ENCODE assay signal across 9 cellular contexts in the genomic region with DNA sequence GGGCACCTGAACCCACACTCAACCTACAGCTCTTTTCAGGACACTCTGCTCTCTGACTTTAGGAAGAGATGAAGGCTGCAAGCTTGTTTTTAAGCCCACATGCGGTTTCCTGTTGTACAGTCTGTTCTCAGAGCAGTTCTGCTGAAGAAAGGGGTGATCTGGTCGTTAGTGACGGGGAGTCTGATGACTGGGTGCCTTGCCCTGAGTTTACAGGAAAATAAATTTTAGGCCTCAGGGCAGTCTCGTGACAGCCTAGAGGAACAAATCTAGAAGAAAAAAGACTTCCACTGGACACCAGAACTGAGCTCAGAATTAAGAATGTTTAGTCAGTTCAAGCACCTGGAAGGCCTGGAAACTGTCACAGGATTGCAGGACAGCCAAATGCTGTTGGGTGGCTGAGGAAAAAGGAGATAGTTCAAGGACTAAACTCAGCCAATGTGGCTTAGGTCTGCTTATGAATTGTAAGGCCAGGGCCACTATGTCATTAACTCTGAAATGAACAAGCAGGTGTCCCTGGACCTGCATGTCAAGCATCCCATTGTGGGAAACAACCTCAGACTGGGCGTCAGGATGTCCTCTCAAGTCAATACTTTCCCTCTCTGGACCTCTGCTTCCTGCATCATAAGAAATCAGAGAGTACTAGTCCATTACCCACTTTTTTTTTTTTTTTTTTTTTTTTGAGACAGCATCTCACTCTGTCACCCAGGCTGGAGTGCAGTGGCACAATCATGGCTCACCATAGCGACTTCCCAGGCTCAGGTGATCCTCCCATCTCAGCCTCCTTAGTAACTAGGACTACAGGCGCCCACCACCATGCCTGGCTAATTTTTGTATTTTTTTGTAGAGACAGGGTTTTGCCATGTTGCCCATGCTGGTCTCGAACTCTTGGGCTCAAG. TPM values are rescaled to one million over a fixed set of nuclear protein-coding genes. Genes with fewer than 3 reads are reported as not detected.
DNase-seq lines count a peak whose midpoint lies in the region; ATAC-seq and TF ChIP-seq lines count a peak whose summit lies in the region.
"Had no signal": no experiment of that assay in that cellular context is flagged by ENCODE, and none has a peak within 500 bp of the region (broad histone marks: within the 10 kb centered on the region; RNA-seq: fewer than 3 reads in every experiment).

No MANE protein-coding gene starts in this region.

- peak; percentile 44 for DNase-seq in GM12865 (ENCODE audit: low read depth)
- peak; percentile 91 for DNase-seq in activated CD4-positive, alpha-beta T cell treated with anti-CD3 and anti-CD28 coated beads, Interleukin-2, amount 10 ng/mL, durations not matched to agents 24 days and 14 days
- DNase-seq in stimulated activated CD4-positive, alpha-beta T cell treated with anti-CD3 and anti-CD28 coated beads, Interleukin-15, amount 100 ng/mL, for 48 hours (ENCODE audit: low read depth in 2 of 2): peak; percentile 45 to 46

- peak overlapping the region; percentile 56 for H3K4me3 Mint-ChIP-seq in activated CD4-positive, alpha-beta T cell treated with anti-CD3 and anti-CD28 coated beads, Interleukin-2, amount 10 ng/mL, durations not matched to agents 24 days and 14 days
- H3K4me3 Mint-ChIP-seq in dendritic cell treated with granulocyte-macrophage colony-stimulating factor and Interleukin-4, amounts not matched to agents 40 ng/mL and 50 ng/mL, for 4 days: no peak overlapping the region

- TF ChIP-seq CTCF in GM12865 (IDR thresholded peaks at IDR 0.05; ENCODE audit: insufficient read depth, low read depth, low read length, missing control alignments): no peak

- H3K4me1 Mint-ChIP-seq in activated CD4-positive, alpha-beta T cell treated with anti-CD3 and anti-CD28 coated beads, Interleukin-2, amount 10 ng/mL, durations not matched to agents 24 days and 14 days: peaks cover 65% of the 10 kb centered on the region
- peaks cover 57% of the 10 kb centered on the region for H3K4me1 Mint-ChIP-seq in dendritic cell treated with granulocyte-macrophage colony-stimulating factor and Interleukin-4, amounts not matched to agents 40 ng/mL and 50 ng/mL, for 4 days (ENCODE audit: low read depth)

- peak overlapping the region; percentile 92 for H3K27ac Mint-ChIP-seq in activated CD4-positive, alpha-beta T cell treated with anti-CD3 and anti-CD28 coated beads, Interleukin-2, amount 10 ng/mL, durations not matched to agents 24 days and 14 days
- H3K27ac Mint-ChIP-seq in dendritic cell treated with granulocyte-macrophage colony-stimulating factor and Interleukin-4, amounts not matched to agents 40 ng/mL and 50 ng/mL, for 4 days: peak overlapping the region; percentile 64

- no peak overlapping the region for H3K4me3 ChIP-seq in GM12865 (ENCODE audit: low read depth, low read length)

- H3K36me3 Mint-ChIP-seq in activated CD4-positive, alpha-beta T cell treated with anti-CD3 and anti-CD28 coated beads, Interleukin-2, amount 10 ng/mL, durations not matched to agents 24 days and 14 days (ENCODE audit: low read depth): peaks cover 49% of the 10 kb centered on the region
- H3K36me3 Mint-ChIP-seq in dendritic cell treated with granulocyte-macrophage colony-stimulating factor and Interleukin-4, amounts not matched to agents 40 ng/mL and 50 ng/mL, for 4 days (ENCODE audit: low read depth): peaks cover 100% of the 10 kb centered on the region

- no peaks in the 10 kb centered on the region for H3K27me3 Mint-ChIP-seq in activated CD4-positive, alpha-beta T cell treated with anti-CD3 and anti-CD28 coated beads, Interleukin-2, amount 10 ng/mL, durations not matched to agents 24 days and 14 days
- H3K27me3 Mint-ChIP-seq in dendritic cell treated with granulocyte-macrophage colony-stimulating factor and Interleukin-4, amounts not matched to agents 40 ng/mL and 50 ng/mL, for 4 days: no peaks in the 10 kb centered on the region

- intact Hi-C loops in activated CD4-positive, alpha-beta T cell treated with anti-CD3 and anti-CD28 coated beads, Interleukin-2, amount 10 ng/mL, durations not matched to agents 24 days and 14 days (cut with micrococcal nuclease): no loop called here
- intact Hi-C loops in dendritic cell treated with granulocyte-macrophage colony-stimulating factor and Interleukin-4, amounts not matched to agents 40 ng/mL and 50 ng/mL, for 4 days (cut with micrococcal nuclease): no loop called here

- ATAC-seq in HG03025 (IDR thresholded peaks at IDR 0.05; ENCODE audit: low FRiP score, unreplicated experiment) (no peak), HG03460 (IDR thresholded peaks at IDR 0.05; ENCODE audit: unreplicated experiment) (no peak), HG03039 (IDR thresholded peaks at IDR 0.05; ENCODE audit: unreplicated experiment) (no peak), HG02981 (IDR thresholded peaks at IDR 0.05; ENCODE audit: unreplicated experiment) (no peak)
- ATAC-seq: esophagus mucosa had no signal

- no peaks in the 10 kb centered on the region for H3K9me3 Mint-ChIP-seq in activated CD4-positive, alpha-beta T cell treated with anti-CD3 and anti-CD28 coated beads, Interleukin-2, amount 10 ng/mL, durations not matched to agents 24 days and 14 days
- H3K9me3 Mint-ChIP-seq in dendritic cell treated with granulocyte-macrophage colony-stimulating factor and Interleukin-4, amounts not matched to agents 40 ng/mL and 50 ng/mL, for 4 days: no peaks in the 10 kb centered on the region

RNA-seq across cellular contexts. Expression of a gene that starts 5.7 kb away (rescaled TPM):
- 12.4 TPM in 2 replicates for total RNA-seq in activated CD4-positive, alpha-beta T cell treated with anti-CD3 and anti-CD28 coated beads, Interleukin-2, amount 10 ng/mL, durations not matched to agents 24 days and 14 days

RNA-seq across cellular contexts. Expression of a gene that starts 59.5 kb away (rescaled TPM):
- total RNA-seq in activated CD4-positive, alpha-beta T cell treated with anti-CD3 and anti-CD28 coated beads, Interleukin-2, amount 10 ng/mL, durations not matched to agents 24 days and 14 days: 33.8 and 34.7 TPM in 2 replicates
